In genomic region chr14:61355892-61356325, GRCh38 we compare ENCODE assay signal across 8 cellular contexts. TPM values are rescaled to one million over a fixed set of nuclear protein-coding genes. Genes with fewer than 3 reads are reported as not detected.
DNase-seq lines count a peak whose midpoint lies in the region; ATAC-seq, FAIRE-seq and TF ChIP-seq lines count a peak whose summit lies in the region.

No MANE protein-coding gene starts in this region.

- H3K27me3 Mint-ChIP-seq in CD8-positive, alpha-beta T cell (ENCODE audit: low read depth): no peaks in the 10 kb centered on the region

- no peaks in the 10 kb centered on the region for H3K27me3 ChIP-seq in CD8-positive, alpha-beta T cell (ENCODE audit: insufficient read depth, low read length)
- no peaks in the 10 kb centered on the region for H3K27me3 ChIP-seq in adrenal gland

- no peaks in the 10 kb centered on the region for H3K9me3 ChIP-seq in CD8-positive, alpha-beta T cell (ENCODE audit: low read length)
- H3K9me3 ChIP-seq in adrenal gland (replicated peaks in 1 of 3): no peaks in the 10 kb centered on the region

- peak overlapping the region; percentile 63 for H3K4me3 Mint-ChIP-seq in CD8-positive, alpha-beta T cell

- no peak for FAIRE-seq in D721Med (lab: Jason Lieb, UNC)

- H3K4me1 Mint-ChIP-seq in CD8-positive, alpha-beta T cell (ENCODE audit: low read depth): peaks cover 91% of the 10 kb centered on the region

- no peaks in the 10 kb centered on the region for H3K36me3 ChIP-seq in CD8-positive, alpha-beta T cell (ENCODE audit: insufficient read depth, low read length)
- H3K36me3 ChIP-seq in adrenal gland (replicated peaks in 1 of 2): no peaks in the 10 kb centered on the region

- CTCF ChIA-PET in CD8-positive, alpha-beta T cell (lab: Charles Lee): no interaction called here

- H3K4me1 ChIP-seq in CD8-positive, alpha-beta T cell (ENCODE audit: insufficient read depth, low read length): peaks cover 95% of the 10 kb centered on the region
- no peaks in the 10 kb centered on the region for H3K4me1 ChIP-seq in adrenal gland (replicated peaks in 1 of 2)

- POLR2A ChIA-PET in CD8-positive, alpha-beta T cell (lab: Charles Lee): interaction anchor here (1.6 to 2.1 kb wide), 2 partner anchors 10 to 44 kb away, joined by 4 to 6 read pairs; no protein-coding TSS in a partner anchor

- H3K36me3 Mint-ChIP-seq in CD8-positive, alpha-beta T cell: peaks cover 63% of the 10 kb centered on the region

- no peak overlapping the region for H3K27ac ChIP-seq in CD8-positive, alpha-beta T cell (ENCODE audit: low read depth, low read length)
- H3K27ac ChIP-seq in adrenal gland: peak overlapping the region in 2 of 5 donors; percentile 7 to 55

- peak overlapping the region; percentile 84 for H3K27ac Mint-ChIP-seq in CD8-positive, alpha-beta T cell

- TF ChIP-seq POLR2A in adrenal gland (IDR thresholded peaks at IDR 0.05): no peak

- intact Hi-C loops in CD8-positive, alpha-beta T cell (cut with DNase I, micrococcal nuclease): loop anchor here in 1 of 2 experiments (1.0 to 2.0 kb wide), 3 partner anchors 10 to 13 kb away; no protein-coding TSS in a partner anchor
- intact Hi-C loops in adrenal gland (cut with DNase I): no loop called here

- no peak overlapping the region for H3K4me3 ChIP-seq in CD8-positive, alpha-beta T cell (ENCODE audit: low read depth, low read length)
- no peak overlapping the region for H3K4me3 ChIP-seq in adrenal gland

- H3K9me3 Mint-ChIP-seq in CD8-positive, alpha-beta T cell: no peaks in the 10 kb centered on the region

- 19 to 39% (median 34%) methylated on average over 6 of the region's 6 CpGs for WGBS in adrenal gland, 4 donors

- peak in 3 of 7 experiments; percentile 37 to 69 (median 67) for DNase-seq in CD8-positive, alpha-beta T cell
- DNase-seq in NCI-H460 (ENCODE audit: extremely low read depth, low read depth) (peak; percentile 60), adrenal gland (peak; percentile 43 to 78 (median 65)), islet precursor cell (peak; percentile 98), stromal cell of bone marrow (ENCODE audit: low read depth) (peak; percentile 59), D721Med (ENCODE audit: insufficient read length, low spot score) (no peak)

- ATAC-seq in CD8-positive, alpha-beta T cell: peak; percentile 69
- ATAC-seq in HG02885 (IDR thresholded peaks at IDR 0.05; ENCODE audit: poor library complexity, unreplicated experiment) (no peak), GM19455 (IDR thresholded peaks at IDR 0.05; ENCODE audit: unreplicated experiment) (no peak)

- no peak for TF ChIP-seq CTCF in CD8-positive, alpha-beta T cell (IDR thresholded peaks at IDR 0.05)
- no peak for TF ChIP-seq CTCF in adrenal gland (IDR thresholded peaks at IDR 0.05)
- TF ChIP-seq CTCF in D721Med (IDR thresholded peaks at IDR 0.05; ENCODE audit: insufficient read depth, missing control alignments): no peak

RNA-seq across cellular contexts. Expression of gene PRKCH, which starts 34.5 kb away (rescaled TPM):
- total RNA-seq in CD8-positive, alpha-beta T cell: 100 to 1,000 TPM; 429 to 433 TPM
- 2.3 and 2.5 TPM in 2 replicates for total RNA-seq in NCI-H460 (2014; rRNA removed; shearing (Covaris generic))
- 1.4 and 1.7 TPM in 2 replicates for polyA plus RNA-seq in NCI-H460 (2014; cell fraction: nucleus; rRNA removed)
- total RNA-seq in adrenal gland: 10 to 100 TPM; 13.6 to 28.1 (median 19.3) TPM
- 10 to 100 TPM in 1 of 3 donors, 1 to 10 TPM in 2; 7.8 to 11.6 (median 9.9) TPM for polyA plus RNA-seq in adrenal gland

Comparison
In these comparisons a context has a peak if more than half of its experiments do, and no peak if none do; other contexts are left out.
1. RNA of gene PRKCH, which starts 34.5 kb away (total RNA-seq): 429 to 433 TPM in CD8-positive, alpha-beta T cell; 13.6 to 28.1 TPM in adrenal gland and 2.3 to 2.5 TPM in NCI-H460; every median in the first group is over 10 times any median in the second.